ENCODE assay signal across 12 cellular contexts in the genomic region with DNA sequence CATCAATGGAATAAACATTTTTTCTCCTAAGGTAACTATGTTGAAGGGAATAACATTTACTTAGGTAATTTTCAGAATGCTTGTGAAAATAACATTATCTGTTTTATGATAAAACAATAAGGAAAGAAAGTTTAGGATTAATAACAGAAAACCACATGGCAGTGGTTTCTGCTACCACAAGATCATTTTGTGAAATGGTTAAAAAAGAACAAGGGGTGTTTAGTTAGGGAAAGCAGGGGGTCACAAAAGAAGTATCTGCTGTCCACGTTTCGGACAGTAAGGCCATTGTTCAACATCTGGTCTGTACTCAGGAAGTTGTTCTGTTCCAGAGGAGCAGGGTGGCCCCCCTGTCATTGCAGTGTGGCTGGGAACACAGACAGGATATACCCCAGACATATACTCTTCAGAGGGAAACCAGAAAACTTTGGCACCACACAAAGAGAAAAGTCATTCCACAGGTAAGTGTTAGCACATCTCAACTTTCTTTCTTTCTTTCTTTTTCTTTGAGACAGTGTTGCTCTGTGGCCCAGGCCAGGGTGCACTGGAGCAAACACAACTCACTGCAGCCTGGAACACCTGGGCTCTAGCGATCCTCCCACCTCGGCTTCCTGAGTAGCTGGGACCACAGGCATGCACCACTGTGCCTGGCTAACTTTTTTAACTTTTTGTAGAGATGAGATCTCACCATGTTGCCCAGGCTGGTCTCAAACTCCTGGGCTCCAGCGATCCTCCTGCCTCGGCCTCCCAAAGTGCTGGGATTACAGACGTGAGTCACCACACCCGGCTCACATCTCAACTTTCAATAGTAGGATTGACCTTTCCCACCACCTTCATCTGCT. TPM values are rescaled to one million over a fixed set of nuclear protein-coding genes. Genes with fewer than 3 reads are reported as not detected.
DNase-seq lines count a peak whose midpoint lies in the region; ATAC-seq, FAIRE-seq and TF ChIP-seq lines count a peak whose summit lies in the region.
"Had no signal": no experiment of that assay in that cellular context is flagged by ENCODE, and none has a peak within 500 bp of the region (broad histone marks: within the 10 kb centered on the region; RNA-seq: fewer than 3 reads in every experiment).

No MANE protein-coding gene starts in this region.

- ATAC-seq in GM21423 (IDR thresholded peaks at IDR 0.05; ENCODE audit: unreplicated experiment) (peak; percentile 25), HG03342 (IDR thresholded peaks at IDR 0.05; ENCODE audit: unreplicated experiment) (peak; percentile 29), GM19035 (IDR thresholded peaks at IDR 0.05; ENCODE audit: unreplicated experiment) (no peak)

- H3K27ac Mint-ChIP-seq in endothelial cell (ENCODE audit: unreplicated experiment): peak overlapping the region; percentile 59
- H3K27ac Mint-ChIP-seq: activated naive CD4-positive, alpha-beta T cell treated with anti-CD3 and anti-CD28 coated beads, Interleukin-2, amount 50 U/mL, for 24 hours had no signal

- peaks cover 1% of the 10 kb centered on the region for H3K27me3 Mint-ChIP-seq in endothelial cell (ENCODE audit: unreplicated experiment)
- H3K27me3 Mint-ChIP-seq: activated naive CD4-positive, alpha-beta T cell treated with anti-CD3 and anti-CD28 coated beads, Interleukin-2, amount 50 U/mL, for 24 hours had no signal

- peaks cover 22% of the 10 kb centered on the region for H3K4me1 Mint-ChIP-seq in endothelial cell (ENCODE audit: unreplicated experiment)
- H3K4me1 Mint-ChIP-seq: activated naive CD4-positive, alpha-beta T cell treated with anti-CD3 and anti-CD28 coated beads, Interleukin-2, amount 50 U/mL, for 24 hours had no signal

- H3K9me3 Mint-ChIP-seq in endothelial cell (ENCODE audit: unreplicated experiment): no peaks in the 10 kb centered on the region
- H3K9me3 Mint-ChIP-seq: activated naive CD4-positive, alpha-beta T cell treated with anti-CD3 and anti-CD28 coated beads, Interleukin-2, amount 50 U/mL, for 24 hours had no signal

- peak; percentile 62 for FAIRE-seq in GM12892 (lab: Jason Lieb, UNC)

- no peak for TF ChIP-seq POLR2A in GM12892 (IDR thresholded peaks at IDR 0.05; ENCODE audit: low read depth, low read length)

- H3K4me3 Mint-ChIP-seq in endothelial cell (ENCODE audit: unreplicated experiment): no peak overlapping the region
- H3K4me3 Mint-ChIP-seq: activated naive CD4-positive, alpha-beta T cell treated with anti-CD3 and anti-CD28 coated beads, Interleukin-2, amount 50 U/mL, for 24 hours had no signal

- DNase-seq in GM12892 (ENCODE audit: insufficient read length): no peak
- DNase-seq in endothelial cell (ENCODE audit: low spot score): no peak
- no peak for DNase-seq in DMS114 treated with DMSO at 0.1 percent for 48 hours (lab: John Stamatoyannopoulos, UW; ENCODE audit: unreplicated experiment)
- no peak for DNase-seq in GOT3 (lab: John Stamatoyannopoulos, UW)
- no peak for DNase-seq in stimulated activated CD4-positive, alpha-beta T cell treated with anti-CD3 and anti-CD28 coated beads, Interleukin-2, amount 100 ng/mL, for 24 hours
- DNase-seq: cerebellar nuclear complex, NCI-H146, NCI-H748 treated with DMSO at 0.1 percent for 48 hours had no signal

- no peak for TF ChIP-seq CTCF in endothelial cell (IDR thresholded peaks at IDR 0.05; ENCODE audit: unreplicated experiment)

- no peaks in the 10 kb centered on the region for H3K36me3 Mint-ChIP-seq in endothelial cell (ENCODE audit: low read depth, unreplicated experiment)

RNA-seq across cellular contexts. Expression of a gene that starts 14.8 kb away (rescaled TPM):
- polyA plus RNA-seq in GM12892 (2012; ENCODE audit: missing spikeins): 55.2 TPM
- total RNA-seq in endothelial cell (ENCODE audit: unreplicated experiment): 42.2 TPM
